2 cellular contexts compared by ENCODE assay signal in the genomic region with DNA sequence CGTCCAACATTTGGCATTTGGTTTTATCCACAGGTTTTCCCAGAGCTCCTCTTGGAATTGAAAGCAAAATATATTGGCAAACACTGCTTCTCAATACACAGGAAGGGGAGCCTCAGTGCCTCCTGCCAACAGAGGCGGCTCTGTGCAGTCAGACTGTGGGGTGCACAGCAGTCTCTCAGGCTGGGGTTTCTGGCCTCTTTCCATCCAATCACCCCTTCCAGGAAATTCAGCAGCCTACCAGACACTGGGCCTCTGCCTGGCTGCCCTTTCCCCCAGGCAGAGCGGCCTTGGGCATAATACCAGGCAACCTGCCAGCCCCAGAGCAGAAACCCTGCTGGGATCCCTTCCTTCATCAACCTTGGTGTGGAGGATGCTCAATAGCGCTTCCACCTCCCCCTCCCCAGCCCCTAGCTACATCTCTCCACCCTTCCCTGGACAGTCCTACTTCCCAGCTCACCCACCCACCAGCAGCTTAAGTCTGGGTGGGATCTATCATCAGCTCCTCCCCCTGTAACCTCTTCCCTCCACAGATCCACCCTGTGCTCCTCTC.
TF ChIP-seq lines count a peak whose summit lies in the region.

No MANE protein-coding gene starts in this region.

TF ChIP-seq in A549, 52 proteins besides CTCF, POLR2A, EP300 and RAD21:
- TF ChIP-seq RNF2 (IDR thresholded peaks at IDR 0.05; ENCODE audit: borderline replicate concordance, low read depth) = no peak
- TF ChIP-seq, protein P1, sequence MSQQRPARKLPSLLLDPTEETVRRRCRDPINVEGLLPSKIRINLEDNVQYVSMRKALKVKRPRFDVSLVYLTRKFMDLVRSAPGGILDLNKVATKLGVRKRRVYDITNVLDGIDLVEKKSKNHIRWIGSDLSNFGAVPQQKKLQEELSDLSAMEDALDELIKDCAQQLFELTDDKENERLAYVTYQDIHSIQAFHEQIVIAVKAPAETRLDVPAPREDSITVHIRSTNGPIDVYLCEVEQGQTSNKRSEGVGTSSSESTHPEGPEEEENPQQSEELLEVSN (IDR thresholded peaks at IDR 0.05; ENCODE audit: borderline replicate concordance, low read depth) = no peak

TF ChIP-seq in HEK293T, 16 proteins besides CTCF, POLR2A, EP300 and RAD21 (continued from another document):
- TF ChIP-seq, protein P2, sequence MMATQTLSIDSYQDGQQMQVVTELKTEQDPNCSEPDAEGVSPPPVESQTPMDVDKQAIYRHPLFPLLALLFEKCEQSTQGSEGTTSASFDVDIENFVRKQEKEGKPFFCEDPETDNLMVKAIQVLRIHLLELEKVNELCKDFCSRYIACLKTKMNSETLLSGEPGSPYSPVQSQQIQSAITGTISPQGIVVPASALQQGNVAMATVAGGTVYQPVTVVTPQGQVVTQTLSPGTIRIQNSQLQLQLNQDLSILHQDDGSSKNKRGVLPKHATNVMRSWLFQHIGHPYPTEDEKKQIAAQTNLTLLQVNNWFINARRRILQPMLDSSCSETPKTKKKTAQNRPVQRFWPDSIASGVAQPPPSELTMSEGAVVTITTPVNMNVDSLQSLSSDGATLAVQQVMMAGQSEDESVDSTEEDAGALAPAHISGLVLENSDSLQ (IDR thresholded peaks at IDR 0.05) = no peak
- no peak for TF ChIP-seq TARDBP (IDR thresholded peaks at IDR 0.05)
- TF ChIP-seq BHLHE40 (IDR thresholded peaks at IDR 0.05; ENCODE audit: borderline replicate concordance) = no peak
